ENCODE assay signal across 7 cellular contexts in genomic region chr11:128523616-128524015, GRCh38.
DNase-seq lines count a peak whose midpoint lies in the region; ATAC-seq and TF ChIP-seq lines count a peak whose summit lies in the region.

No MANE protein-coding gene starts in this region.

- H3K27me3 ChIP-seq in gastroesophageal sphincter, result no peaks in the 10 kb centered on the region

- no peaks in the 10 kb centered on the region for H3K9me3 ChIP-seq in gastroesophageal sphincter

- H3K27ac ChIP-seq in gastroesophageal sphincter, result peak overlapping the region in 3 of 4 donors; percentile 95 to 97 (median 95)

- peaks cover 27% of the 10 kb centered on the region for H3K36me3 Mint-ChIP-seq in activated T-helper 1 cell treated with anti-CD3 and anti-CD28 coated beads, Interleukin-12 subunit alpha, Interleukin-12 subunit beta, Interleukin-2, Interleukin-4 antibody, amounts not matched to agents 30 ng/mL and 10 ng/mL and 1 ng/mL, durations not matched to agents 14 hours and 24 hours and 36 hours (ENCODE audit: low read depth)
- H3K36me3 Mint-ChIP-seq in stimulated activated naive B cell treated with anti-CD40 and anti-IgM and Interleukin-4, amounts not matched to agents 10 μg/mL and 1 μg/mL and 100 μg/mL, for 72 hours, result peaks cover 9 to 15% of the 10 kb centered on the region in 2 donors

- H3K4me1 ChIP-seq in gastroesophageal sphincter, result peaks cover 0 to 62% (median 2%) of the 10 kb centered on the region in 3 donors

- H3K4me1 Mint-ChIP-seq in activated T-helper 1 cell treated with anti-CD3 and anti-CD28 coated beads, Interleukin-12 subunit alpha, Interleukin-12 subunit beta, Interleukin-2, Interleukin-4 antibody, amounts not matched to agents 30 ng/mL and 10 ng/mL and 1 ng/mL, durations not matched to agents 14 hours and 24 hours and 36 hours (ENCODE audit: low read depth), result peaks cover 65% of the 10 kb centered on the region
- H3K4me1 Mint-ChIP-seq in stimulated activated naive B cell treated with anti-CD40 and anti-IgM and Interleukin-4, amounts not matched to agents 10 μg/mL and 1 μg/mL and 100 μg/mL, for 72 hours, result peaks cover 28 to 61% of the 10 kb centered on the region in 2 donors

- TF ChIP-seq EP300 in gastroesophageal sphincter (IDR thresholded peaks at IDR 0.05), result no peak

- peak overlapping the region; percentile 96 for H3K4me3 Mint-ChIP-seq in activated T-helper 1 cell treated with anti-CD3 and anti-CD28 coated beads, Interleukin-12 subunit alpha, Interleukin-12 subunit beta, Interleukin-2, Interleukin-4 antibody, amounts not matched to agents 30 ng/mL and 10 ng/mL and 1 ng/mL, durations not matched to agents 14 hours and 24 hours and 36 hours
- H3K4me3 Mint-ChIP-seq in stimulated activated naive B cell treated with anti-CD40 and anti-IgM and Interleukin-4, amounts not matched to agents 10 μg/mL and 1 μg/mL and 100 μg/mL, for 72 hours, result peak overlapping the region; percentile 86 to 94

- H3K36me3 ChIP-seq in gastroesophageal sphincter, result no peaks in the 10 kb centered on the region

- WGBS in gastroesophageal sphincter (ENCODE audit: low coverage in 1 of 2), 2 donors, result 23 to 44% methylated on average over 2 of the region's 2 CpGs

- H3K27ac Mint-ChIP-seq in activated T-helper 1 cell treated with anti-CD3 and anti-CD28 coated beads, Interleukin-12 subunit alpha, Interleukin-12 subunit beta, Interleukin-2, Interleukin-4 antibody, amounts not matched to agents 30 ng/mL and 10 ng/mL and 1 ng/mL, durations not matched to agents 14 hours and 24 hours and 36 hours, result peak overlapping the region; percentile 94
- peak overlapping the region; percentile 99 for H3K27ac Mint-ChIP-seq in stimulated activated naive B cell treated with anti-CD40 and anti-IgM and Interleukin-4, amounts not matched to agents 10 μg/mL and 1 μg/mL and 100 μg/mL, for 72 hours

- no peaks in the 10 kb centered on the region for H3K27me3 Mint-ChIP-seq in activated T-helper 1 cell treated with anti-CD3 and anti-CD28 coated beads, Interleukin-12 subunit alpha, Interleukin-12 subunit beta, Interleukin-2, Interleukin-4 antibody, amounts not matched to agents 30 ng/mL and 10 ng/mL and 1 ng/mL, durations not matched to agents 14 hours and 24 hours and 36 hours (ENCODE audit: insufficient read depth)
- H3K27me3 Mint-ChIP-seq in stimulated activated naive B cell treated with anti-CD40 and anti-IgM and Interleukin-4, amounts not matched to agents 10 μg/mL and 1 μg/mL and 100 μg/mL, for 72 hours, result no peaks in the 10 kb centered on the region

- TF ChIP-seq POLR2A in gastroesophageal sphincter (IDR thresholded peaks at IDR 0.05), result no peak

- TF ChIP-seq CTCF in gastroesophageal sphincter (IDR thresholded peaks at IDR 0.05), result no peak

- ATAC-seq in gastroesophageal sphincter, result no peak
- no peak for ATAC-seq in stimulated activated naive B cell treated with anti-CD40 and anti-IgM and Interleukin-4, amounts not matched to agents 10 μg/mL and 1 μg/mL and 100 μg/mL, for 72 hours (replicated peaks)
- ATAC-seq in GM18868 (IDR thresholded peaks at IDR 0.05; ENCODE audit: unreplicated experiment), result no peak

- DNase-seq in Jurkat, Clone E6-1 (ENCODE audit: low read depth, low spot score), result no peak
- DNase-seq in activated T-helper 1 cell treated with anti-CD3 and anti-CD28 coated beads, Interleukin-12 subunit alpha, Interleukin-12 subunit beta, Interleukin-2, Interleukin-4 antibody, amounts not matched to agents 30 ng/mL and 10 ng/mL and 1 ng/mL, durations not matched to agents 14 hours and 24 hours and 36 hours (ENCODE audit: low spot score), result no peak
- no peak for DNase-seq in stimulated activated naive B cell treated with anti-CD40 and anti-IgM and Interleukin-4, amounts not matched to agents 10 μg/mL and 1 μg/mL and 100 μg/mL, for 72 hours
- DNase-seq in NCI-H2081 treated with DMSO at 0.1 percent for 48 hours (lab: John Stamatoyannopoulos, UW), result no peak
- DNase-seq in stimulated activated CD4-positive, alpha-beta T cell treated with anti-CD3 and anti-CD28 coated beads, Interleukin-12 subunit alpha, Interleukin-12 subunit beta, amount 100 ng/mL, for 4 hours, result no peak

- H3K4me3 ChIP-seq in Jurkat, Clone E6-1 (ENCODE audit: low read length), result peak overlapping the region; percentile 71
- no peak overlapping the region for H3K4me3 ChIP-seq in gastroesophageal sphincter

- intact Hi-C loops in activated T-helper 1 cell treated with anti-CD3 and anti-CD28 coated beads, Interleukin-12 subunit alpha, Interleukin-12 subunit beta, Interleukin-2, Interleukin-4 antibody, amounts not matched to agents 30 ng/mL and 10 ng/mL and 1 ng/mL, durations not matched to agents 14 hours and 24 hours and 36 hours (cut with micrococcal nuclease), result loop anchor here (2.0 kb wide), 2 partner anchors 291 to 307 kb away; no protein-coding TSS in a partner anchor

- no peaks in the 10 kb centered on the region for H3K9me3 Mint-ChIP-seq in activated T-helper 1 cell treated with anti-CD3 and anti-CD28 coated beads, Interleukin-12 subunit alpha, Interleukin-12 subunit beta, Interleukin-2, Interleukin-4 antibody, amounts not matched to agents 30 ng/mL and 10 ng/mL and 1 ng/mL, durations not matched to agents 14 hours and 24 hours and 36 hours
- no peaks in the 10 kb centered on the region for H3K9me3 Mint-ChIP-seq in stimulated activated naive B cell treated with anti-CD40 and anti-IgM and Interleukin-4, amounts not matched to agents 10 μg/mL and 1 μg/mL and 100 μg/mL, for 72 hours
